In the genomic region with DNA sequence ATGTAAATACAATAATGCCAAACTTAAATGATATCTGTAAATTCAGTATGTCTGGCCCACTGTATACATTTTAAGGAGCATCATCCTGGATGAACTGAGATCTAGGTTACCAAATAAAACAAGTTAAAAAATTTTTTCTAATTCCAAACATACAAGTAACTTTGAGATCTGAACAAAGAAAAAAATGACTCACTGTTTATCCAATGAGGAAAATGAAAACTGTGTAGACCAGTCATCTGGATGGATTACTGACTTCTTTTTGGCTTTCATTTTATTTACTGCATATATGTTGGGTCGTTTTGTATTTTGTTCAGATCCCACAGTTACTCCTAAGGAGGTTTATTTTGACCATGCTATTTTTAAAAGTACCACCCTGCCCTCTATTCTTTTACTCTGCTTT, we compare ENCODE assay signal across 14 cellular contexts.
DNase-seq lines count a peak whose midpoint lies in the region; ATAC-seq and TF ChIP-seq lines count a peak whose summit lies in the region.
"Had no signal": no experiment of that assay in that cellular context is flagged by ENCODE, and none has a peak within 500 bp of the region (broad histone marks: within the 10 kb centered on the region; RNA-seq: fewer than 3 reads in every experiment).

No MANE protein-coding gene starts in this region.

- TF ChIP-seq CTCF in PC-3 (conservative IDR thresholded peaks at IDR 0.05; ENCODE audit: low read depth, low read length) = no peak

- POLR2A ChIA-PET in PC-3 (lab: Charles Lee; ENCODE audit: unreplicated experiment) = interaction anchor here (0.6 kb wide), 1 partner anchor 313 kb away, joined by 5 read pairs; no protein-coding TSS in a partner anchor

- no peaks in the 10 kb centered on the region for H3F3A ChIP-seq in PC-3 (ENCODE audit: low read length, unreplicated experiment)

- no peak overlapping the region for H3K9ac ChIP-seq in HUES6 (ENCODE audit: low read length)
- no peak overlapping the region for H3K9ac ChIP-seq in PC-3 (ENCODE audit: low read length)
- H3K9ac ChIP-seq: BLaER1 treated with 17β-estradiol and CSF1 and Interleukin-3, amounts not matched to agents 10 nM and 100 nM had no signal

- H3K4me3 ChIP-seq in ACC112 (ENCODE audit: low read depth, low read length) (no peak overlapping the region), HUES6 (ENCODE audit: low read depth, low read length) (no peak overlapping the region), PC-3 (ENCODE audit: low read length) (no peak overlapping the region), H7 (ENCODE audit: insufficient read depth, low read depth, low read length) (no peak overlapping the region)
- H3K4me3 ChIP-seq: BLaER1 treated with 17β-estradiol and CSF1 and Interleukin-3, amounts not matched to agents 10 nM and 100 nM; K562 had no signal

- ATAC-seq in PC-3 = peak; percentile 73
- ATAC-seq: K562 had no signal

- H3K27me3 ChIP-seq in ACC112 (ENCODE audit: insufficient read depth, low read length) = no peaks in the 10 kb centered on the region
- no peaks in the 10 kb centered on the region for H3K27me3 ChIP-seq in HUES6 (ENCODE audit: control insufficient read depth, insufficient read depth, low read length)
- no peaks in the 10 kb centered on the region for H3K27me3 ChIP-seq in PC-3 (ENCODE audit: low read length)
- no peaks in the 10 kb centered on the region for H3K27me3 ChIP-seq in H7 (ENCODE audit: control insufficient read depth, insufficient read depth, low read length)
- H3K27me3 ChIP-seq: BLaER1 treated with 17β-estradiol and CSF1 and Interleukin-3, amounts not matched to agents 10 nM and 100 nM had no signal

- intact Hi-C loops in PC-3 (cut with micrococcal nuclease) = no loop called here

- DNase-seq in PC-3 = peak; percentile 43
- DNase-seq in fibroblast of peridontal ligament (ENCODE audit: extremely low read depth) = peak; percentile 28
- no peak for DNase-seq in HuH-7.5 (ENCODE audit: low spot score)
- DNase-seq in effector CD4-positive, alpha-beta T cell = no peak
- no peak for DNase-seq in H7
- DNase-seq in A172 (ENCODE audit: low spot score) = no peak
- DNase-seq: CD4-positive, alpha-beta T cell; DMS79 treated with DMSO at 0.1 percent for 48 hours; GDM1 had no signal

- H3K27ac ChIP-seq in ACC112 (ENCODE audit: low read depth, low read length) (no peak overlapping the region), HUES6 (ENCODE audit: low read depth, low read length) (peak overlapping the region; percentile 16; the same call in 1 of the 2 replicates), PC-3 (ENCODE audit: low read length) (no peak overlapping the region)
- H3K27ac ChIP-seq: 22Rv1; BLaER1 treated with 17β-estradiol and CSF1 and Interleukin-3, amounts not matched to agents 10 nM and 100 nM had no signal

- H3K9me3 ChIP-seq in HUES6 (ENCODE audit: control insufficient read depth, insufficient read depth, low read depth, low read length) = no peaks in the 10 kb centered on the region
- peaks cover 11% of the 10 kb centered on the region; the same call in 1 of the 2 replicates for H3K9me3 ChIP-seq in PC-3 (ENCODE audit: low read length)

- no peaks in the 10 kb centered on the region for H3K9me2 ChIP-seq in PC-3 (replicated peaks; ENCODE audit: low read length)

- CTCF ChIA-PET in PC-3 (lab: Charles Lee) = no interaction called here

- no peaks in the 10 kb centered on the region for H3K4me1 ChIP-seq in ACC112 (ENCODE audit: control insufficient read depth, insufficient read depth, low read length, unreplicated experiment)
- peaks cover 15% of the 10 kb centered on the region for H3K4me1 ChIP-seq in HUES6 (ENCODE audit: control insufficient read depth, insufficient read depth, low read length)
- peaks cover 18% of the 10 kb centered on the region for H3K4me1 ChIP-seq in PC-3 (ENCODE audit: insufficient read depth, low read length)
- H3K4me1 ChIP-seq: BLaER1 treated with 17β-estradiol and CSF1 and Interleukin-3, amounts not matched to agents 10 nM and 100 nM had no signal

- no peaks in the 10 kb centered on the region for H4K20me1 ChIP-seq in PC-3 (ENCODE audit: low read length)
- H4K20me1 ChIP-seq: BLaER1 treated with 17β-estradiol and CSF1 and Interleukin-3, amounts not matched to agents 10 nM and 100 nM had no signal

- H3K4me2 ChIP-seq in PC-3 (ENCODE audit: low read length) = no peak overlapping the region
- H3K4me2 ChIP-seq: BLaER1 treated with 17β-estradiol and CSF1 and Interleukin-3, amounts not matched to agents 10 nM and 100 nM had no signal

- no TSS peak for BruUV-seq in PC-3 (replicated peaks; lab: Mats Ljungman, UMichigan)

- H3K79me2 ChIP-seq in ACC112 (ENCODE audit: control insufficient read depth, insufficient read depth, low read length, unreplicated experiment) = no peaks in the 10 kb centered on the region
- H3K79me2 ChIP-seq in PC-3 (ENCODE audit: low read length) = no peaks in the 10 kb centered on the region

- H3K36me3 ChIP-seq in ACC112 (ENCODE audit: insufficient read depth, low read length) = no peaks in the 10 kb centered on the region
- H3K36me3 ChIP-seq in HUES6 (ENCODE audit: control insufficient read depth, insufficient read depth, low read length) = no peaks in the 10 kb centered on the region
- no peaks in the 10 kb centered on the region for H3K36me3 ChIP-seq in PC-3 (ENCODE audit: low read depth, low read length)
- H3K36me3 ChIP-seq in H7 (replicated peaks; ENCODE audit: control insufficient read depth, insufficient read depth, low read length) = no peaks in the 10 kb centered on the region
- H3K36me3 ChIP-seq: BLaER1 treated with 17β-estradiol and CSF1 and Interleukin-3, amounts not matched to agents 10 nM and 100 nM had no signal

- H2AFZ ChIP-seq in ACC112 (ENCODE audit: low read length, unreplicated experiment) (peak overlapping the region; percentile 34), PC-3 (ENCODE audit: low read length) (no peak overlapping the region)

Comparison
In these comparisons a context has a peak if more than half of its experiments do, and no peak if none do; other contexts are left out.
1. DNase-seq: peak in PC-3 (single experiment) and fibroblast of peridontal ligament (single experiment); none in HuH-7.5 (single experiment), effector CD4-positive, alpha-beta T cell (single experiment), H7 (single experiment) and A172 (single experiment).